2 cellular contexts compared by ENCODE assay signal in the genomic region with DNA sequence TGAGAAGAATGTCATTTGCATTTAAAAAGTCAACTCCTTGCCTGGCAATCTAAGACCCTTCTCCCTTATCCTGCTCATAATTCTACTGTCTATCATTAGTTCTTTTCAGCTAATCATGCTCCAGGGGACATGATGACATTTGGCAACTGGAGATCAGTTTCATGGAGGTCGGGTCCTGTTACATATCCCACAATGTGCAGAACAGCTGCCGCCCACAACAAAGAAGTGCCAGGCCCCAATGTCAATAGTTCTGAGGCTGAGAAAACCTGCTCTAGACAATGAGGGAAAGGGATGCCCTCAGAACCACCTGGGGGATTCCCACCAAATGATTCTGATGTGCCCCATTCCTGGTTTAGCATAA.
TF ChIP-seq lines count a peak whose summit lies in the region.

No MANE protein-coding gene starts in this region.

TF ChIP-seq in A549, 52 proteins besides CTCF, POLR2A, EP300 and RAD21 (continued from another document):
- TF ChIP-seq, protein P1, sequence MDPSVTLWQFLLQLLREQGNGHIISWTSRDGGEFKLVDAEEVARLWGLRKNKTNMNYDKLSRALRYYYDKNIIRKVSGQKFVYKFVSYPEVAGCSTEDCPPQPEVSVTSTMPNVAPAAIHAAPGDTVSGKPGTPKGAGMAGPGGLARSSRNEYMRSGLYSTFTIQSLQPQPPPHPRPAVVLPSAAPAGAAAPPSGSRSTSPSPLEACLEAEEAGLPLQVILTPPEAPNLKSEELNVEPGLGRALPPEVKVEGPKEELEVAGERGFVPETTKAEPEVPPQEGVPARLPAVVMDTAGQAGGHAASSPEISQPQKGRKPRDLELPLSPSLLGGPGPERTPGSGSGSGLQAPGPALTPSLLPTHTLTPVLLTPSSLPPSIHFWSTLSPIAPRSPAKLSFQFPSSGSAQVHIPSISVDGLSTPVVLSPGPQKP (IDR thresholded peaks at IDR 0.05; ENCODE audit: low read depth, low read length) = no peak
- TF ChIP-seq JUNB (IDR thresholded peaks at IDR 0.05) (no peak), TFCP2L1 (CRISPR knock-in tag; IDR thresholded peaks at IDR 0.05) (no peak), CBX2 (IDR thresholded peaks at IDR 0.05; ENCODE audit: borderline replicate concordance, low read depth) (no peak), CHD4 (IDR thresholded peaks at IDR 0.05; ENCODE audit: borderline replicate concordance) (no peak)

TF ChIP-seq in endothelial cell of umbilical vein, 7 proteins besides CTCF, POLR2A, EP300 and RAD21:
- TF ChIP-seq, protein P2, sequence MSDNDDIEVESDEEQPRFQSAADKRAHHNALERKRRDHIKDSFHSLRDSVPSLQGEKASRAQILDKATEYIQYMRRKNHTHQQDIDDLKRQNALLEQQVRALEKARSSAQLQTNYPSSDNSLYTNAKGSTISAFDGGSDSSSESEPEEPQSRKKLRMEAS (IDR thresholded peaks at IDR 0.05; ENCODE audit: insufficient read depth, insufficient read length) = no peak
- TF ChIP-seq GATA2 (IDR thresholded peaks at IDR 0.05; ENCODE audit: insufficient read depth, insufficient read length, low read depth, low read length) (no peak), MYC (IDR thresholded peaks at IDR 0.05; ENCODE audit: low read depth, low read length) (no peak), FOS (IDR thresholded peaks at IDR 0.05; ENCODE audit: borderline replicate concordance, insufficient read depth, low read length) (no peak), JUN (IDR thresholded peaks at IDR 0.05; ENCODE audit: borderline replicate concordance, insufficient read depth, insufficient read length, low read depth) (no peak), EZH2 (IDR thresholded peaks at IDR 0.05; ENCODE audit: borderline replicate concordance, low read depth, low read length, severe bottlenecking) (no peak)
